Comparison of ENCODE assay signal across 8 cellular contexts in genomic region chr6:10837009-10837691, GRCh38. TPM values are rescaled to one million over a fixed set of nuclear protein-coding genes. Genes with fewer than 3 reads are reported as not detected.
A peak's percentile ranks its signal among the peaks of the same experiment; 100 is the strongest.
DNase-seq lines count a peak whose midpoint lies in the region; ATAC-seq and TF ChIP-seq lines count a peak whose summit lies in the region.

No MANE protein-coding gene starts in this region.

- H3K27ac ChIP-seq in body of pancreas: peak overlapping the region in 3 of 4 donors; percentile 49 to 89 (median 89)
- H3K27ac ChIP-seq in spleen: peak overlapping the region in 2 of 8 donors; percentile 55 to 70

- H3K4me1 Mint-ChIP-seq in immature natural killer cell: peaks cover 17 to 23% of the 10 kb centered on the region in 2 donors

- no peaks in the 10 kb centered on the region for H3K9me3 Mint-ChIP-seq in immature natural killer cell

- ATAC-seq in body of pancreas (no peak), HG03520 (IDR thresholded peaks at IDR 0.05; ENCODE audit: unreplicated experiment) (no peak), GM18858 (IDR thresholded peaks at IDR 0.05; ENCODE audit: unreplicated experiment) (no peak)

- H3K27me3 Mint-ChIP-seq in immature natural killer cell (ENCODE audit: low read depth in 3 of 3): peaks cover 24 to 47% (median 32%) of the 10 kb centered on the region in 3 donors

- H3K27me3 ChIP-seq in MG63 (peaks cover 64% of the 10 kb centered on the region), body of pancreas (no peaks in the 10 kb centered on the region), spleen (replicated peaks in 1 of 7) (peaks cover 0 to 66% (median 27%) of the 10 kb centered on the region in 7 donors)

- TF ChIP-seq CTCF in body of pancreas (IDR thresholded peaks at IDR 0.05) (no peak), spleen (IDR thresholded peaks at IDR 0.05 in 8 of 11, conservative IDR thresholded peaks at IDR 0.05 in 3 of 11) (no peak)

- H3K36me3 Mint-ChIP-seq in immature natural killer cell: no peaks in the 10 kb centered on the region

- TF ChIP-seq POLR2A in body of pancreas (IDR thresholded peaks at IDR 0.05): no peak
- TF ChIP-seq POLR2A in spleen (IDR thresholded peaks at IDR 0.05): no peak

- peak overlapping the region; percentile 67 to 83 (median 77) for H3K4me3 Mint-ChIP-seq in immature natural killer cell

- H3K4me1 ChIP-seq in ES-I3 (ENCODE audit: insufficient read depth, low read length) (no peaks in the 10 kb centered on the region), body of pancreas (peaks cover 21% of the 10 kb centered on the region), spleen (peaks cover 4 to 27% (median 22%) of the 10 kb centered on the region in 6 donors)

- peak overlapping the region in 5 of 6 donors; percentile 7 to 70 (median 49) for H3K27ac Mint-ChIP-seq in immature natural killer cell

- peak; percentile 58 for DNase-seq in MG63
- peak; percentile 17 to 58 (median 31) for DNase-seq in body of pancreas
- DNase-seq in immature natural killer cell: peak; percentile 5 to 10 (median 8)
- DNase-seq in spleen: peak; percentile 78
- no peak for DNase-seq in stimulated activated CD4-positive, alpha-beta T cell treated with anti-CD3 and anti-CD28 coated beads, Interleukin-15, amount 100 ng/mL, for 24 hours

- H3K9me3 ChIP-seq in ES-I3 (ENCODE audit: control insufficient read depth, insufficient read depth, low read length): no peaks in the 10 kb centered on the region
- H3K9me3 ChIP-seq in MG63: no peaks in the 10 kb centered on the region
- H3K9me3 ChIP-seq in body of pancreas: no peaks in the 10 kb centered on the region
- peaks cover 0 to 9% (median 0%) of the 10 kb centered on the region in 8 donors for H3K9me3 ChIP-seq in spleen

- H3K36me3 ChIP-seq in ES-I3 (ENCODE audit: insufficient read depth, low read length) (no peaks in the 10 kb centered on the region), MG63 (no peaks in the 10 kb centered on the region), body of pancreas (replicated peaks in 1 of 2; ENCODE audit: insufficient read depth in 1 of 2, low read depth in 2 of 2) (no peaks in the 10 kb centered on the region), spleen (no peaks in the 10 kb centered on the region)

- H3K9ac ChIP-seq in ES-I3 (ENCODE audit: low read depth, low read length): peak overlapping the region; percentile 81

- intact Hi-C loops in body of pancreas (cut with DNase I) (no loop called here), spleen (cut with DNase I; ENCODE audit: low total_unique reads) (no loop called here)

- WGBS in body of pancreas, 2 donors: 2 to 4% methylated on average over 22 of the region's 22 CpGs
- 4 to 6% (median 4%) methylated on average over 22 of the region's 22 CpGs for WGBS in spleen, 5 donors

- H3K4me3 ChIP-seq in MG63: peak overlapping the region; percentile 59
- H3K4me3 ChIP-seq in body of pancreas: peak overlapping the region in 1 of 2 donors; percentile 36
- peak overlapping the region; percentile 40 to 81 (median 72) for H3K4me3 ChIP-seq in spleen

RNA-seq across cellular contexts. Expression of gene MAK, which starts 1.2 kb away (rescaled TPM):
- 0.13 TPM in 1 of 2 replicates, not detected in the other for total RNA-seq in MG63 (2014; rRNA removed; shearing (Covaris generic); ENCODE audit: low replicate concordance)
- total RNA-seq in body of pancreas (under 1 TPM in 1 of 2 donors, not detected in 1; 0.26 TPM), spleen (1 to 10 TPM in 4 of 7 donors, under 1 TPM in 3; 0.39 to 2.2 (median 1.1) TPM)
- polyA plus RNA-seq in immature natural killer cell (under 1 TPM in 2 of 3 donors, not detected in 1; 0.06 to 0.18 TPM), spleen (under 1 TPM; 0.05 to 0.19 (median 0.11) TPM)

RNA-seq across cellular contexts. Expression of gene GCM2, which starts 44.7 kb away (rescaled TPM):
- not detected in 2 replicates for total RNA-seq in MG63 (2014; rRNA removed; shearing (Covaris generic); ENCODE audit: low replicate concordance)
- not detected for total RNA-seq in body of pancreas
- polyA plus RNA-seq in immature natural killer cell: not detected
- total RNA-seq in spleen: not detected
- not detected for polyA plus RNA-seq in spleen

RNA-seq across cellular contexts. Expression of gene SYCP2L, which starts 49.7 kb away (rescaled TPM):
- 0.99 and 2.9 TPM in 2 replicates for total RNA-seq in MG63 (2014; rRNA removed; shearing (Covaris generic); ENCODE audit: low replicate concordance)
- total RNA-seq in body of pancreas (1 to 10 TPM; 2.1 to 3.3 TPM), spleen (under 1 TPM in 5 of 7 donors, not detected in 2; 0.20 to 0.83 (median 0.34) TPM)
- polyA plus RNA-seq in immature natural killer cell (under 1 TPM in 1 of 3 donors, not detected in 2; 0.09 TPM), spleen (under 1 TPM; 0.06 to 0.17 (median 0.12) TPM)
